ENCODE assay signal across 30 cellular contexts in genomic region chr4:24071612-24072372, GRCh38.
"Had no signal": no experiment of that assay in that cellular context is flagged by ENCODE, and none has a peak within 500 bp of the region (broad histone marks: within the 10 kb centered on the region; RNA-seq: fewer than 3 reads in every experiment).

No MANE protein-coding gene starts in this region.

- H3K36me3 ChIP-seq: esophagus muscularis mucosa, heart right ventricle, neutrophil, right atrium auricular region, sigmoid colon, tibial artery had no signal

- H3K4me3 ChIP-seq: coronary artery, esophagus muscularis mucosa, heart right ventricle, lung, mucosa of descending colon, right atrium auricular region, sigmoid colon, testis, tibial artery had no signal

- DNase-seq: dermis blood vessel endothelial cell; effector memory CD4-positive, alpha-beta T cell; foreskin keratinocyte; glutamatergic neuron; heart right ventricle; hippocampal formation; kidney glomerular epithelial cell; left colon; left ventricle myocardium superior; mucosa of descending colon; naive B cell; sigmoid colon; stimulated activated CD4-positive, alpha-beta T cell treated with anti-CD3 and anti-CD28 coated beads, Interleukin-4, amount 100 ng/mL, for 4 hours; stimulated activated naive CD8-positive, alpha-beta T cell treated with anti-CD3 and anti-CD28 coated beads, Interleukin-15, Interleukin-2, amounts not matched to agents 100 U/mL and 50 U/mL, for 24 hours; substantia nigra; testis; tibial artery had no signal

- ATAC-seq: foreskin keratinocyte; heart right ventricle; left colon; left ventricle myocardium superior; mucosa of descending colon; natural killer cell treated with Interleukin-12 subunit alpha and Interleukin-12 subunit beta and Interleukin-15 and Interleukin-18, amount 100 ng/mL, for 72 hours; stimulated activated memory B cell treated with anti-CD40 and anti-IgM and Interleukin-4, amounts not matched to agents 10 μg/mL and 1 μg/mL and 100 μg/mL, for 72 hours; stimulated activated naive CD8-positive, alpha-beta T cell treated with anti-CD3 and anti-CD28 coated beads, Interleukin-15, Interleukin-2, amounts not matched to agents 100 U/mL and 50 U/mL, for 24 hours had no signal

- H3K27me3 Mint-ChIP-seq: memory B cell; naive B cell; natural killer cell treated with Interleukin-12 subunit alpha and Interleukin-12 subunit beta and Interleukin-15 and Interleukin-18, amount 100 ng/mL, for 72 hours; progenitor cell of endocrine pancreas; stimulated activated memory B cell treated with anti-CD40 and anti-IgM and Interleukin-4, amounts not matched to agents 10 μg/mL and 1 μg/mL and 100 μg/mL, for 72 hours; type B pancreatic cell had no signal

- H2AFZ ChIP-seq: parathyroid adenoma had no signal

- H3K27ac Mint-ChIP-seq: memory B cell; mesothelial cell of epicardium; naive B cell; natural killer cell treated with Interleukin-12 subunit alpha and Interleukin-12 subunit beta and Interleukin-15 and Interleukin-18, amount 100 ng/mL, for 72 hours; progenitor cell of endocrine pancreas; stimulated activated memory B cell treated with anti-CD40 and anti-IgM and Interleukin-4, amounts not matched to agents 10 μg/mL and 1 μg/mL and 100 μg/mL, for 72 hours; type B pancreatic cell had no signal

- H3K4me1 Mint-ChIP-seq: memory B cell; mesothelial cell of epicardium; naive B cell; neural crest cell; stimulated activated memory B cell treated with anti-CD40 and anti-IgM and Interleukin-4, amounts not matched to agents 10 μg/mL and 1 μg/mL and 100 μg/mL, for 72 hours had no signal

- H3K9ac ChIP-seq: parathyroid adenoma had no signal

- H3K27me3 ChIP-seq: esophagus muscularis mucosa, foreskin keratinocyte, heart right ventricle, neutrophil, right atrium auricular region, sigmoid colon, testis, tibial artery had no signal

- H3K36me3 Mint-ChIP-seq: memory B cell; mesothelial cell of epicardium; naive B cell; stimulated activated memory B cell treated with anti-CD40 and anti-IgM and Interleukin-4, amounts not matched to agents 10 μg/mL and 1 μg/mL and 100 μg/mL, for 72 hours had no signal

- H3K9me3 Mint-ChIP-seq: mesothelial cell of epicardium, type B pancreatic cell had no signal

- H3K4me3 Mint-ChIP-seq: memory B cell; mesothelial cell of epicardium; naive B cell; natural killer cell treated with Interleukin-12 subunit alpha and Interleukin-12 subunit beta and Interleukin-15 and Interleukin-18, amount 100 ng/mL, for 72 hours; neural crest cell; stimulated activated memory B cell treated with anti-CD40 and anti-IgM and Interleukin-4, amounts not matched to agents 10 μg/mL and 1 μg/mL and 100 μg/mL, for 72 hours; type B pancreatic cell had no signal

- H3K9me3 ChIP-seq: esophagus muscularis mucosa, heart right ventricle, mucosa of descending colon, neutrophil, right atrium auricular region, sigmoid colon, testis, tibial artery had no signal

- H3K4me1 ChIP-seq: parathyroid adenoma, right atrium auricular region, sigmoid colon, testis, tibial artery had no signal

- H3K27ac ChIP-seq: coronary artery, esophagus muscularis mucosa, foreskin keratinocyte, heart right ventricle, neutrophil, parathyroid adenoma, right atrium auricular region, sigmoid colon, testis, tibial artery had no signal
